In genomic region chr1:207181838-207182237, GRCh38 we compare ENCODE assay signal across 12 cellular contexts.
A peak's percentile ranks its signal among the peaks of the same experiment; 100 is the strongest.
DNase-seq lines count a peak whose midpoint lies in the region; ATAC-seq and TF ChIP-seq lines count a peak whose summit lies in the region.
"Had no signal": no experiment of that assay in that cellular context is flagged by ENCODE, and none has a peak within 500 bp of the region (broad histone marks: within the 10 kb centered on the region; RNA-seq: fewer than 3 reads in every experiment).

No MANE protein-coding gene starts in this region.

- in situ Hi-C loops in mammary epithelial cell (cut with MboI; ENCODE audit: low sequenced_read_pairs in 2 of 2): loop anchor here (5.0 to 10.0 kb wide), 2 partner anchors 133 to 225 kb away; no protein-coding TSS in a partner anchor

- H3K4me3 ChIP-seq in LNCaP clone FGC (ENCODE audit: low read depth, low read length) (no peak overlapping the region), mammary epithelial cell (replicated peaks in 1 of 3; ENCODE audit: insufficient read depth in 1 of 3, low read depth in 2 of 3, low read length in 3 of 3) (no peak overlapping the region)
- H3K4me3 ChIP-seq: SJCRH30, smooth muscle cell had no signal

- no peak overlapping the region for H3K27ac Mint-ChIP-seq in CD4-positive, alpha-beta T cell
- H3K27ac Mint-ChIP-seq in activated naive CD4-positive, alpha-beta T cell treated with anti-CD3 and anti-CD28 coated beads, Interleukin-2, amount 50 U/mL, for 72 hours: no peak overlapping the region

- H3K4me2 ChIP-seq in mammary epithelial cell (ENCODE audit: insufficient read depth, low read depth, low read length): no peak overlapping the region
- H3K4me2 ChIP-seq: smooth muscle cell had no signal

- no peaks in the 10 kb centered on the region for H3K36me3 Mint-ChIP-seq in CD4-positive, alpha-beta T cell (ENCODE audit: low read depth)
- H3K36me3 Mint-ChIP-seq in activated naive CD4-positive, alpha-beta T cell treated with anti-CD3 and anti-CD28 coated beads, Interleukin-2, amount 50 U/mL, for 72 hours: no peaks in the 10 kb centered on the region

- no peaks in the 10 kb centered on the region for H3K79me2 ChIP-seq in mammary epithelial cell (ENCODE audit: insufficient read depth, low read length)

- H3K4me1 ChIP-seq in mammary epithelial cell (ENCODE audit: insufficient read depth, low read length): no peaks in the 10 kb centered on the region
- H3K4me1 ChIP-seq: SJCRH30 had no signal

- CTCF ChIA-PET in CD4-positive, alpha-beta T cell (lab: Charles Lee): interaction anchor here (1.0 to 3.1 kb wide), 2 partner anchors 223 to 318 kb away, joined by 4 to 17 read pairs; no protein-coding TSS in a partner anchor
- CTCF ChIA-PET in mammary epithelial cell (lab: Charles Lee; ENCODE audit: low non-redundant PET): interaction anchor here (0.6 to 1.2 kb wide), 5 partner anchors 97 to 223 kb away, joined by 3 to 11 read pairs (median 5); partner anchors contain the start of gene CD55

- intact Hi-C loops in CD4-positive, alpha-beta T cell (cut with DNase I, micrococcal nuclease): loop anchor here (1.0 to 10.0 kb wide), 6 partner anchors 21 to 317 kb away; partner anchors contain the start of gene C4BPB (in 1 of the 2)
- intact Hi-C loops in mammary epithelial cell (cut with micrococcal nuclease): loop anchor here (1.0 to 2.0 kb wide), 5 partner anchors 77 to 317 kb away; partner anchors contain the start of gene CD55

- H3K9ac ChIP-seq in mammary epithelial cell (ENCODE audit: insufficient read depth, low read length): no peak overlapping the region

- no peaks in the 10 kb centered on the region for H3K4me1 Mint-ChIP-seq in CD4-positive, alpha-beta T cell (ENCODE audit: low read depth)

- no peaks in the 10 kb centered on the region for H3K9me3 ChIP-seq in CD4-positive, alpha-beta T cell (ENCODE audit: control insufficient read depth, low read length)
- H3K9me3 ChIP-seq in mammary epithelial cell (replicated peaks; ENCODE audit: insufficient read depth, low read length): no peaks in the 10 kb centered on the region
- H3K9me3 ChIP-seq: SJCRH30 had no signal

- no peak for DNase-seq in CD4-positive, alpha-beta T cell
- DNase-seq in LNCaP clone FGC (ENCODE audit: low read depth) (no peak), mammary epithelial cell (peak; percentile 44), kidney tubule cell (ENCODE audit: low spot score) (peak; percentile 19), iPS-NIHi7 (ENCODE audit: extremely low spot score) (no peak), NCI-H2081 treated with DMSO at 0.1 percent for 48 hours (lab: John Stamatoyannopoulos, UW) (no peak), T-helper 1 cell (no peak)
- no peak for DNase-seq in activated naive CD4-positive, alpha-beta T cell treated with anti-CD3 and anti-CD28 coated beads, Interleukin-2, amount 50 U/mL, for 72 hours (ENCODE audit: low spot score in 2 of 2)
- DNase-seq: NCI-H2171; SJCRH30; stimulated activated CD8-positive, alpha-beta memory T cell treated with anti-CD3 and anti-CD28 coated beads, Interleukin-4, amount 100 ng/mL, for 48 hours had no signal

- no peaks in the 10 kb centered on the region for H3K36me3 ChIP-seq in mammary epithelial cell (ENCODE audit: insufficient read depth, low read length)
- H3K36me3 ChIP-seq: SJCRH30 had no signal

- H3K27me3 Mint-ChIP-seq in CD4-positive, alpha-beta T cell: peaks cover 11% of the 10 kb centered on the region

- H3K4me3 Mint-ChIP-seq in CD4-positive, alpha-beta T cell: no peak overlapping the region

- no peak overlapping the region for H3K27ac ChIP-seq in CD4-positive, alpha-beta T cell (ENCODE audit: low read depth, low read length)
- no peak overlapping the region for H3K27ac ChIP-seq in mammary epithelial cell (ENCODE audit: insufficient read depth, low read depth, low read length)
- H3K27ac ChIP-seq: SJCRH30 had no signal

- no peaks in the 10 kb centered on the region for H4K20me1 ChIP-seq in mammary epithelial cell (ENCODE audit: insufficient read depth, low read length)

- POLR2A ChIA-PET in CD4-positive, alpha-beta T cell (lab: Charles Lee): interaction anchor here (0.7 to 1.5 kb wide), 2 partner anchors 140 to 227 kb away, joined by 3 to 22 read pairs; partner anchors contain the start of gene CD55

- TF ChIP-seq CTCF in CD4-positive, alpha-beta T cell (IDR thresholded peaks at IDR 0.05): peak; percentile 55
- peak; percentile 30 for TF ChIP-seq CTCF in LNCaP clone FGC (IDR thresholded peaks at IDR 0.05; ENCODE audit: control insufficient read depth, extremely low read depth, insufficient read depth)
- peak; percentile 41 to 71 for TF ChIP-seq CTCF in mammary epithelial cell (conservative IDR thresholded peaks at IDR 0.05 in 1 of 2, IDR thresholded peaks at IDR 0.05 in 1 of 2; ENCODE audit: extremely low read depth in 1 of 2, insufficient read depth in 1 of 2, low read depth in 1 of 2, low read length in 2 of 2)

- H2AFZ ChIP-seq in mammary epithelial cell (ENCODE audit: low read depth, low read length): no peak overlapping the region

- H3K27me3 ChIP-seq in CD4-positive, alpha-beta T cell (ENCODE audit: control insufficient read depth, insufficient read depth, low read length): no peaks in the 10 kb centered on the region
- peaks cover 4% of the 10 kb centered on the region for H3K27me3 ChIP-seq in mammary epithelial cell (ENCODE audit: insufficient read depth, low read length)
- H3K27me3 ChIP-seq: SJCRH30 had no signal

- dilution Hi-C loops in mammary epithelial cell (cut with HindIII; ENCODE audit: low sequenced_read_pairs): no loop called here

- ATAC-seq in CD4-positive, alpha-beta T cell (ENCODE audit: poor library complexity): no peak
- no peak for ATAC-seq in activated naive CD4-positive, alpha-beta T cell treated with anti-CD3 and anti-CD28 coated beads, Interleukin-2, amount 50 U/mL, for 72 hours

- no TSS peak for BruUV-seq in mammary epithelial cell (replicated peaks; lab: Mats Ljungman, UMichigan)

- H3K9me3 Mint-ChIP-seq in CD4-positive, alpha-beta T cell: no peaks in the 10 kb centered on the region
- H3K9me3 Mint-ChIP-seq in activated naive CD4-positive, alpha-beta T cell treated with anti-CD3 and anti-CD28 coated beads, Interleukin-2, amount 50 U/mL, for 72 hours: no peaks in the 10 kb centered on the region

Comparison
In these comparisons a context has a peak if more than half of its experiments do, and no peak if none do; other contexts are left out.
1. DNase-seq: peak in mammary epithelial cell (single experiment) and kidney tubule cell (single experiment); none in CD4-positive, alpha-beta T cell (0 of 10), LNCaP clone FGC (single experiment), iPS-NIHi7 (single experiment), NCI-H2081 treated with DMSO at 0.1 percent for 48 hours (single experiment), activated naive CD4-positive, alpha-beta T cell treated with anti-CD3 and anti-CD28 coated beads, Interleukin-2, amount 50 U/mL, for 72 hours (0 of 2) and T-helper 1 cell (0 of 5).
2. Peak in every context shown above with its lines, with median percentiles within 50 percentile points of each other: CTCF ChIP-seq.